In genomic region chr6:140155727-140156126, GRCh38 we compare ENCODE assay signal across 29 cellular contexts.
"Had no signal": no experiment of that assay in that cellular context is flagged by ENCODE, and none has a peak within 500 bp of the region (broad histone marks: within the 10 kb centered on the region; RNA-seq: fewer than 3 reads in every experiment).

No MANE protein-coding gene starts in this region.

- H3K4me3 ChIP-seq: adrenal gland, breast epithelium, cardiac muscle cell, colonic mucosa had no signal

- ATAC-seq: activated CD4-positive, alpha-beta T cell treated with anti-CD3 and anti-CD28 coated beads for 36 hours; activated CD8-positive, alpha-beta memory T cell treated with anti-CD3 and anti-CD28 coated beads, Interleukin-2, amount 10 ng/mL, durations not matched to agents 7 days and 5 days; activated CD8-positive, alpha-beta T cell treated with anti-CD3 and anti-CD28 coated beads, Interleukin-2, amount 10 ng/mL, durations not matched to agents 7 days and 5 days; activated naive CD8-positive, alpha-beta T cell treated with anti-CD3 and anti-CD28 coated beads, Interleukin-2, amount 50 U/mL, for 24 hours; esophagus mucosa had no signal

- H3K4me1 ChIP-seq: adrenal gland, breast epithelium, colonic mucosa had no signal

- FAIRE-seq: frontal cortex had no signal

- DNase-seq: activated CD4-positive, alpha-beta memory T cell treated with anti-CD3 and anti-CD28 coated beads for 36 hours; activated CD4-positive, alpha-beta T cell treated with anti-CD3 and anti-CD28 coated beads for 36 hours; activated CD4-positive, alpha-beta T cell treated with anti-CD3 and anti-CD28 coated beads, Interleukin-2, amount 10 ng/mL, durations not matched to agents 24 days and 14 days; activated CD4-positive, CD25-positive, alpha-beta regulatory T cell; activated CD4-positive, CD25-positive, alpha-beta regulatory T cell treated with anti-CD3 and anti-CD28 coated beads, Interleukin-2, amount 50 U/mL, for 72 hours; activated CD8-positive, alpha-beta memory T cell treated with anti-CD3 and anti-CD28 coated beads, Interleukin-2, amount 10 ng/mL, durations not matched to agents 7 days and 5 days; activated CD8-positive, alpha-beta memory T cell treated with anti-CD3 and anti-CD28 coated beads, Interleukin-2, amount 50 U/mL, for 4 hours; activated CD8-positive, alpha-beta T cell treated with anti-CD3 and anti-CD28 coated beads, Interleukin-2, amount 10 ng/mL, durations not matched to agents 7 days and 5 days; activated effector memory CD4-positive, alpha-beta T cell treated with anti-CD3 and anti-CD28 coated beads, Interleukin-2, amount 50 U/mL, for 16 hours; activated naive CD4-positive, alpha-beta T cell treated with anti-CD3 and anti-CD28 coated beads for 36 hours; activated naive CD8-positive, alpha-beta T cell treated with anti-CD3 and anti-CD28 coated beads for 36 hours; activated naive CD8-positive, alpha-beta T cell treated with anti-CD3 and anti-CD28 coated beads, Interleukin-2, amount 50 U/mL, for 24 hours; activated T-cell treated with anti-CD3 and anti-CD28 coated beads, Interleukin-2, amount 50 U/mL, for 1 hour; activated T-cell treated with anti-CD3 and anti-CD28 coated beads, Interleukin-2, amount 50 U/mL, for 48 hours; adrenal gland; amygdala; aorta; central memory CD4-positive, alpha-beta T cell; cerebellar nuclear complex; colonic mucosa; effector memory CD4-positive, alpha-beta T cell; endodermal cell; foreskin fibroblast; head of caudate nucleus; T-helper 2 cell had no signal

- H3K36me3 ChIP-seq: adrenal gland, breast epithelium, cardiac muscle cell, colonic mucosa had no signal

- H3K27ac ChIP-seq: adrenal gland, breast epithelium, cardiac muscle cell, colonic mucosa had no signal

- H3K27me3 ChIP-seq: adrenal gland, breast epithelium, cardiac muscle cell, colonic mucosa had no signal

- H3K9me3 ChIP-seq: adrenal gland, breast epithelium, colonic mucosa had no signal
